In the genomic region with DNA sequence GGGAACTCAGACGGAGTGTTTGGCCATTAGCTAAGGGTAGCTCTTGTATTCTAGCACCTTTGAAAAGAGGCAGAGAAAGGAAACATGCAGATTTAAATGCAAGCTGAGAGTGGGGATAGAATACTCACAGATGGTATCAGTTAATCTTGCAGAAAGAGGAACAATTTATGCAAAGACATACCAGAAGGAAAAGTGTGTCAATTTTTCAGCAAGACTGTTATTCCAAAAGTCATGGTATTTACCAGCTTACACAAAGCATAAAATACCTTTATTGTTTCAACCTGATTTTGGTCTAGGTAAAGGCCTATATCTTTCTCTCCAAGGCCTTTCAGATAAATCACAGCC, we compare ENCODE assay signal across 1 cellular context.
TF ChIP-seq lines count a peak whose summit lies in the region.

No MANE protein-coding gene starts in this region.

TF ChIP-seq in GM23338, 12 proteins besides CTCF, POLR2A, EP300 and RAD21 (continued from another document):
- TF ChIP-seq, protein P1, sequence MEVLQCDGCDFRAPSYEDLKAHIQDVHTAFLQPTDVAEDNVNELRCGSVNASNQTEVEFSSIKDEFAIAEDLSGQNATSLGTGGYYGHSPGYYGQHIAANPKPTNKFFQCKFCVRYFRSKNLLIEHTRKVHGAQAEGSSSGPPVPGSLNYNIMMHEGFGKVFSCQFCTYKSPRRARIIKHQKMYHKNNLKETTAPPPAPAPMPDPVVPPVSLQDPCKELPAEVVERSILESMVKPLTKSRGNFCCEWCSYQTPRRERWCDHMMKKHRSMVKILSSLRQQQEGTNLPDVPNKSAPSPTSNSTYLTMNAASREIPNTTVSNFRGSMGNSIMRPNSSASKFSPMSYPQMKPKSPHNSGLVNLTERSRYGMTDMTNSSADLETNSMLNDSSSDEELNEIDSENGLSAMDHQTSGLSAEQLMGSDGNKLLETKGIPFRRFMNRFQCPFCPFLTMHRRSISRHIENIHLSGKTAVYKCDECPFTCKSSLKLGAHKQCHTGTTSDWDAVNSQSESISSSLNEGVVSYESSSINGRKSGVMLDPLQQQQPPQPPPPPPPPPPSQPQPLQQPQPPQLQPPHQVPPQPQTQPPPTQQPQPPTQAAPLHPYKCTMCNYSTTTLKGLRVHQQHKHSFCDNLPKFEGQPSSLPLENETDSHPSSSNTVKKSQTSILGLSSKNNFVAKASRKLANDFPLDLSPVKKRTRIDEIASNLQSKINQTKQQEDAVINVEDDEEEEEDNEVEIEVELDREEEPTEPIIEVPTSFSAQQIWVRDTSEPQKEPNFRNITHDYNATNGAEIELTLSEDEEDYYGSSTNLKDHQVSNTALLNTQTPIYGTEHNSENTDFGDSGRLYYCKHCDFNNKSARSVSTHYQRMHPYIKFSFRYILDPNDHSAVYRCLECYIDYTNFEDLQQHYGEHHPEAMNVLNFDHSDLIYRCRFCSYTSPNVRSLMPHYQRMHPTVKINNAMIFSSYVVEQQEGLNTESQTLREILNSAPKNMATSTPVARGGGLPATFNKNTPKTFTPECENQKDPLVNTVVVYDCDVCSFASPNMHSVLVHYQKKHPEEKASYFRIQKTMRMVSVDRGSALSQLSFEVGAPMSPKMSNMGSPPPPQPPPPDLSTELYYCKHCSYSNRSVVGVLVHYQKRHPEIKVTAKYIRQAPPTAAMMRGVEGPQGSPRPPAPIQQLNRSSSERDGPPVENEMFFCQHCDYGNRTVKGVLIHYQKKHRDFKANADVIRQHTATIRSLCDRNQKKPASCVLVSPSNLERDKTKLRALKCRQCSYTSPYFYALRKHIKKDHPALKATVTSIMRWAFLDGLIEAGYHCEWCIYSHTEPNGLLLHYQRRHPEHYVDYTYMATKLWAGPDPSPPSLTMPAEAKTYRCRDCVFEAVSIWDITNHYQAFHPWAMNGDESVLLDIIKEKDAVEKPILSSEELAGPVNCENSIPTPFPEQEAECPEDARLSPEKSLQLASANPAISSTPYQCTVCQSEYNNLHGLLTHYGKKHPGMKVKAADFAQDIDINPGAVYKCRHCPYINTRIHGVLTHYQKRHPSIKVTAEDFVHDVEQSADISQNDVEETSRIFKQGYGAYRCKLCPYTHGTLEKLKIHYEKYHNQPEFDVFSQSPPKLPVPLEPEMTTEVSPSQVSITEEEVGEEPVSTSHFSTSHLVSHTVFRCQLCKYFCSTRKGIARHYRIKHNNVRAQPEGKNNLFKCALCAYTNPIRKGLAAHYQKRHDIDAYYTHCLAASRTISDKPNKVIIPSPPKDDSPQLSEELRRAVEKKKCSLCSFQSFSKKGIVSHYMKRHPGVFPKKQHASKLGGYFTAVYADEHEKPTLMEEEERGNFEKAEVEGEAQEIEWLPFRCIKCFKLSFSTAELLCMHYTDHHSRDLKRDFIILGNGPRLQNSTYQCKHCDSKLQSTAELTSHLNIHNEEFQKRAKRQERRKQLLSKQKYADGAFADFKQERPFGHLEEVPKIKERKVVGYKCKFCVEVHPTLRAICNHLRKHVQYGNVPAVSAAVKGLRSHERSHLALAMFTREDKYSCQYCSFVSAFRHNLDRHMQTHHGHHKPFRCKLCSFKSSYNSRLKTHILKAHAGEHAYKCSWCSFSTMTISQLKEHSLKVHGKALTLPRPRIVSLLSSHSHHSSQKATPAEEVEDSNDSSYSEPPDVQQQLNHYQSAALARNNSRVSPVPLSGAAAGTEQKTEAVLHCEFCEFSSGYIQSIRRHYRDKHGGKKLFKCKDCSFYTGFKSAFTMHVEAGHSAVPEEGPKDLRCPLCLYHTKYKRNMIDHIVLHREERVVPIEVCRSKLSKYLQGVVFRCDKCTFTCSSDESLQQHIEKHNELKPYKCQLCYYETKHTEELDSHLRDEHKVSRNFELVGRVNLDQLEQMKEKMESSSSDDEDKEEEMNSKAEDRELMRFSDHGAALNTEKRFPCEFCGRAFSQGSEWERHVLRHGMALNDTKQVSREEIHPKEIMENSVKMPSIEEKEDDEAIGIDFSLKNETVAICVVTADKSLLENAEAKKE (CRISPR knock-in tag; IDR thresholded peaks at IDR 0.05), result no peak
- TF ChIP-seq STAT1 (IDR thresholded peaks at IDR 0.05; ENCODE audit: unreplicated experiment) (no peak), EZH2 (IDR thresholded peaks at IDR 0.05; ENCODE audit: low read depth, unreplicated experiment) (no peak)
